8 cellular contexts compared by ENCODE assay signal in the genomic region with DNA sequence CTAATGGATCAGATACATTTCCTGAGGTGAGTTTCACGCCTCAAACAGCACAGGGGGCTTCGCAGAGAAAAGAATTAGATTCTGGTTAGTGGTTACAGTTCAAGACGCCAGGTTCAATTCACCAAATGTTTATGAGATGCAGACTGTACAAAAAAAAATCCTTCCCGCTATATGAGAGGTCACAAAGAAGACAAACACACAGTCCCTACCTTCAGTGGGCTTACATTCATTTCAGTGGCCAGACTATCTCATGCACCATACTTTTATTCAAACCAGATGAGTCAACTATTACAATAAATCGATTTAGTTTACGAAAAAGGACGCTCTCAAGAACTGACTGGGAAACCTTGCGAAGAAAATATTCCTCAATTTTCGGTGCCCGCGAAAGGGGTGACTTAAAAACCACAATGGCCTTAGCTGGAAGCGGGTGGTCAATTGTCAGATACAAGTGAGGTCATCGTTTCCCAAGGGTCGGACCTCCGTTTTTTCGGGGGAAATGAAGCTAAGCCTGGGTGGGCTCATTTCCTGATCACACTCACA. TPM values are rescaled to one million over a fixed set of nuclear protein-coding genes. Genes with fewer than 3 reads are reported as not detected.
A peak's percentile ranks its signal among the peaks of the same experiment; 100 is the strongest.
DNase-seq lines count a peak whose midpoint lies in the region; ATAC-seq, FAIRE-seq and TF ChIP-seq lines count a peak whose summit lies in the region.

No MANE protein-coding gene starts in this region.

- no peaks in the 10 kb centered on the region for H3K9me1 ChIP-seq in endothelial cell of umbilical vein (replicated peaks; ENCODE audit: control insufficient read depth, extremely low read depth, insufficient read depth, low read length)

- no peaks in the 10 kb centered on the region for H3K9me2 ChIP-seq in OCI-LY7 (ENCODE audit: insufficient read depth, low read length)

- dilution Hi-C loops in endothelial cell of umbilical vein (cut with MboI; ENCODE audit: extremely low pct_ligation_motif_present, low sequenced_read_pairs), result no loop called here

- H3K4me1 ChIP-seq in Caco-2, result no peaks in the 10 kb centered on the region
- H3K4me1 ChIP-seq in OCI-LY7 (ENCODE audit: insufficient read depth, low read length, poor library complexity, severe bottlenecking), result peaks cover 23% of the 10 kb centered on the region
- peaks cover 17% of the 10 kb centered on the region for H3K4me1 ChIP-seq in endothelial cell of umbilical vein (ENCODE audit: control insufficient read depth, extremely low read depth, insufficient read depth, low read length)

- H3K4me1 Mint-ChIP-seq in Caco-2 (ENCODE audit: low read depth, unreplicated experiment), result no peaks in the 10 kb centered on the region
- peaks cover 36% of the 10 kb centered on the region for H3K4me1 Mint-ChIP-seq in osteocyte (ENCODE audit: unreplicated experiment)

- no peaks in the 10 kb centered on the region for H3K9me3 ChIP-seq in Caco-2
- peaks cover 5% of the 10 kb centered on the region; the same call in 1 of the 2 replicates for H3K9me3 ChIP-seq in OCI-LY7 (ENCODE audit: low read length)
- no peaks in the 10 kb centered on the region for H3K9me3 ChIP-seq in endothelial cell of umbilical vein (replicated peaks; ENCODE audit: control insufficient read depth, insufficient read depth, low read length)

- peak overlapping the region; percentile 92 for H3K27ac Mint-ChIP-seq in Caco-2 (ENCODE audit: unreplicated experiment)
- peak overlapping the region; percentile 93 for H3K27ac Mint-ChIP-seq in osteocyte (ENCODE audit: unreplicated experiment)

- TF ChIP-seq CTCF in Caco-2 (IDR thresholded peaks at IDR 0.05; ENCODE audit: insufficient read depth in 1 of 2, low read depth in 1 of 2, low read length in 1 of 2, severe bottlenecking in 1 of 2, unreplicated experiment in 1 of 2) (no peak), OCI-LY7 (conservative IDR thresholded peaks at IDR 0.05; ENCODE audit: low read length) (no peak; the same call in 1 of the 2 replicates), endothelial cell of umbilical vein (IDR thresholded peaks at IDR 0.05; ENCODE audit: extremely low read depth in 1 of 2, insufficient read depth in 1 of 2, low read depth in 1 of 2, low read length in 2 of 2) (no peak), osteocyte (IDR thresholded peaks at IDR 0.05) (no peak), GM10266 (IDR thresholded peaks at IDR 0.05; ENCODE audit: control insufficient read depth, insufficient read depth, low read depth, missing control alignments) (no peak)

- H3K4me3 ChIP-seq in Caco-2 (ENCODE audit: low read depth, low read length) (peak overlapping the region; percentile 93), OCI-LY7 (ENCODE audit: low read depth, low read length, poor library complexity, severe bottlenecking) (peak overlapping the region; percentile 96), endothelial cell of umbilical vein (replicated peaks in 1 of 3; ENCODE audit: insufficient read depth in 1 of 3, low read depth in 1 of 3, low read length in 3 of 3) (peak overlapping the region; percentile 70 to 90 (median 86))

- H3K4me3 Mint-ChIP-seq in Caco-2 (ENCODE audit: unreplicated experiment), result peak overlapping the region; percentile 94
- H3K4me3 Mint-ChIP-seq in osteocyte (ENCODE audit: unreplicated experiment), result peak overlapping the region; percentile 94

- H3K36me3 Mint-ChIP-seq in Caco-2 (ENCODE audit: insufficient read depth, unreplicated experiment), result peaks cover 23% of the 10 kb centered on the region
- H3K36me3 Mint-ChIP-seq in osteocyte (ENCODE audit: unreplicated experiment), result peaks cover 15% of the 10 kb centered on the region

- H3K27me3 ChIP-seq in Caco-2 (replicated peaks; ENCODE audit: control insufficient read depth, insufficient read depth, low read length) (no peaks in the 10 kb centered on the region), endothelial cell of umbilical vein (ENCODE audit: control insufficient read depth in 2 of 2, insufficient read depth in 2 of 2, low read length in 2 of 2) (no peaks in the 10 kb centered on the region)

- no peak for DNase-seq in Caco-2
- DNase-seq in OCI-LY7 (ENCODE audit: low spot score), result no peak
- no peak for DNase-seq in endothelial cell of umbilical vein (ENCODE audit: low read depth, low spot score)
- no peak for DNase-seq in osteocyte (ENCODE audit: extremely low spot score, unreplicated experiment)
- DNase-seq in AG08395 (ENCODE audit: low spot score), result no peak
- DNase-seq in NCI-H2171 (lab: John Stamatoyannopoulos, UW), result no peak
- DNase-seq in GM10266 (ENCODE audit: extremely low spot score), result no peak

- H3K9me3 Mint-ChIP-seq in Caco-2 (ENCODE audit: unreplicated experiment) (no peaks in the 10 kb centered on the region), osteocyte (ENCODE audit: unreplicated experiment) (no peaks in the 10 kb centered on the region)

- intact Hi-C loops in Caco-2 (cut with micrococcal nuclease; ENCODE audit: unreplicated experiment) (no loop called here), OCI-LY7 (cut with micrococcal nuclease; ENCODE audit: unreplicated experiment) (loop anchor here (2.0 kb wide), 1 partner anchor 174 kb away; a partner anchor contains a TSS), endothelial cell of umbilical vein (cut with micrococcal nuclease) (loop anchor here (1.0 to 5.0 kb wide), 4 partner anchors 15 to 386 kb away; a partner anchor contains a TSS)

- H4K20me1 ChIP-seq in OCI-LY7 (ENCODE audit: insufficient read depth, low read length) (peaks cover 14% of the 10 kb centered on the region; the same call in 1 of the 2 replicates), endothelial cell of umbilical vein (replicated peaks; ENCODE audit: control insufficient read depth, extremely low read depth, insufficient read depth, low read length) (no peaks in the 10 kb centered on the region)

- H3K79me2 ChIP-seq in OCI-LY7 (ENCODE audit: insufficient read depth, low read depth, low read length) (peaks cover 56% of the 10 kb centered on the region), endothelial cell of umbilical vein (ENCODE audit: control insufficient read depth, insufficient read depth, low read length) (peaks cover 45% of the 10 kb centered on the region)

- H3K27ac ChIP-seq in OCI-LY7 (ENCODE audit: low read depth, low read length, poor library complexity, severe bottlenecking) (peak overlapping the region; percentile 60), endothelial cell of umbilical vein (ENCODE audit: insufficient read depth, low read depth, low read length) (peak overlapping the region; percentile 47)

- BruUV-seq in Caco-2 (replicated peaks; lab: Mats Ljungman, UMichigan), result TSS peak; percentile 39
- TSS peak; percentile 77 for BruUV-seq in OCI-LY7 (replicated peaks; lab: Mats Ljungman, UMichigan)
- BruUV-seq in endothelial cell of umbilical vein (replicated peaks; lab: Mats Ljungman, UMichigan), result TSS peak; percentile 72

- peak overlapping the region; percentile 98 for H3K4me2 ChIP-seq in OCI-LY7 (ENCODE audit: low read length)
- H3K4me2 ChIP-seq in endothelial cell of umbilical vein (ENCODE audit: insufficient read depth, low read length), result peak overlapping the region; percentile 95

- CTCF ChIA-PET in Caco-2 (lab: Charles Lee), result no interaction called here
- CTCF ChIA-PET in OCI-LY7 (lab: Charles Lee; ENCODE audit: unreplicated experiment), result no interaction called here
- CTCF ChIA-PET in endothelial cell of umbilical vein (lab: Charles Lee), result no interaction called here

- H2AFZ ChIP-seq in OCI-LY7 (ENCODE audit: low read length), result peak overlapping the region; percentile 85
- H2AFZ ChIP-seq in endothelial cell of umbilical vein (ENCODE audit: low read depth, low read length), result peak overlapping the region; percentile 80

- H3K9ac ChIP-seq in endothelial cell of umbilical vein (replicated peaks; ENCODE audit: extremely low read depth, insufficient read depth, low read length), result peak overlapping the region; percentile 82

- H3K27me3 Mint-ChIP-seq in Caco-2 (ENCODE audit: insufficient read depth, unreplicated experiment), result no peaks in the 10 kb centered on the region
- H3K27me3 Mint-ChIP-seq in osteocyte (ENCODE audit: unreplicated experiment), result no peaks in the 10 kb centered on the region

- ATAC-seq in HG02981 (IDR thresholded peaks at IDR 0.05; ENCODE audit: unreplicated experiment), result no peak

- H3K36me3 ChIP-seq in Caco-2 (ENCODE audit: control insufficient read depth, insufficient read depth, low read length) (no peaks in the 10 kb centered on the region), OCI-LY7 (ENCODE audit: insufficient read depth, low read length) (peaks cover 56% of the 10 kb centered on the region), endothelial cell of umbilical vein (ENCODE audit: control insufficient read depth in 2 of 2, extremely low read depth in 1 of 2, insufficient read depth in 2 of 2, low read length in 2 of 2) (peaks cover 0 to 7% of the 10 kb centered on the region in 2 experiments)

- no peak for TF ChIP-seq POLR2A in endothelial cell of umbilical vein (IDR thresholded peaks at IDR 0.05; ENCODE audit: low read depth, low read length)

- POLR2A ChIA-PET in Caco-2 (lab: Charles Lee) (no interaction called here), OCI-LY7 (lab: Charles Lee) (interaction anchor here (0.6 to 1.4 kb wide), 2 partner anchors 22 to 66 kb away, joined by 3 read pairs; no protein-coding TSS in a partner anchor), endothelial cell of umbilical vein (lab: Charles Lee) (no interaction called here)

- FAIRE-seq in endothelial cell of umbilical vein (lab: Jason Lieb, UNC), result no peak

RNA-seq across cellular contexts. Expression of a gene that starts 0.7 kb away (rescaled TPM):
- 18.5 and 18.9 TPM in 2 replicates for total RNA-seq in Caco-2 (2022)
- 12.7 and 24.3 TPM in 2 replicates for total RNA-seq in OCI-LY7 (2014; rRNA removed; shearing (Covaris generic))
- total RNA-seq in OCI-LY7 (2022), result 23.5 and 28.4 TPM in 2 replicates
- total RNA-seq in endothelial cell of umbilical vein, result 11.7 and 19.5 TPM in 2 replicates
- 12.7 and 13.9 TPM in 2 replicates for polyA plus RNA-seq in endothelial cell of umbilical vein
- 18.5 and 19.7 TPM in 2 replicates for polyA plus RNA-seq in endothelial cell of umbilical vein (2011; cell fraction: cytosol; rRNA removed)
- 13.4 and 14.0 TPM in 2 replicates for polyA plus RNA-seq in endothelial cell of umbilical vein (2011; cell fraction: nucleus; rRNA removed)
- polyA plus RNA-seq in endothelial cell of umbilical vein (2012), result 13.7 and 19.9 TPM in 2 replicates
- 13.8 and 15.6 TPM in 2 replicates for polyA minus RNA-seq in endothelial cell of umbilical vein
- polyA minus RNA-seq in endothelial cell of umbilical vein (2011; cell fraction: cytosol; rRNA and poly(A)+ RNA removed), result 9.6 TPM
- 5.7 and 6.7 TPM in 2 replicates for polyA minus RNA-seq in endothelial cell of umbilical vein (2011; cell fraction: nucleus; rRNA and poly(A)+ RNA removed)
- 20.5 and 23.9 TPM in 2 replicates for total RNA-seq in osteocyte

RNA-seq across cellular contexts. Expression of a gene that starts 0.7 kb away (rescaled TPM):
- total RNA-seq in Caco-2 (2022) (33.0 and 33.5 TPM in 2 replicates), OCI-LY7 (2022) (21.6 and 24.1 TPM in 2 replicates), endothelial cell of umbilical vein (16.0 and 18.2 TPM in 2 replicates), osteocyte (16.0 and 17.8 TPM in 2 replicates)
- 18.0 and 23.8 TPM in 2 replicates for total RNA-seq in OCI-LY7 (2014; rRNA removed; shearing (Covaris generic))
- polyA plus RNA-seq in endothelial cell of umbilical vein, result 8.7 and 8.8 TPM in 2 replicates
- polyA plus RNA-seq in endothelial cell of umbilical vein (2011; cell fraction: cytosol; rRNA removed), result 8.5 TPM in 2 replicates
- polyA plus RNA-seq in endothelial cell of umbilical vein (2011; cell fraction: nucleus; rRNA removed), result 6.9 and 7.8 TPM in 2 replicates
- 11.4 and 13.7 TPM in 2 replicates for polyA plus RNA-seq in endothelial cell of umbilical vein (2012)
- 19.6 and 20.1 TPM in 2 replicates for polyA minus RNA-seq in endothelial cell of umbilical vein
- 15.2 TPM for polyA minus RNA-seq in endothelial cell of umbilical vein (2011; cell fraction: cytosol; rRNA and poly(A)+ RNA removed)
- 8.1 and 13.4 TPM in 2 replicates for polyA minus RNA-seq in endothelial cell of umbilical vein (2011; cell fraction: nucleus; rRNA and poly(A)+ RNA removed)
